In the genomic region with DNA sequence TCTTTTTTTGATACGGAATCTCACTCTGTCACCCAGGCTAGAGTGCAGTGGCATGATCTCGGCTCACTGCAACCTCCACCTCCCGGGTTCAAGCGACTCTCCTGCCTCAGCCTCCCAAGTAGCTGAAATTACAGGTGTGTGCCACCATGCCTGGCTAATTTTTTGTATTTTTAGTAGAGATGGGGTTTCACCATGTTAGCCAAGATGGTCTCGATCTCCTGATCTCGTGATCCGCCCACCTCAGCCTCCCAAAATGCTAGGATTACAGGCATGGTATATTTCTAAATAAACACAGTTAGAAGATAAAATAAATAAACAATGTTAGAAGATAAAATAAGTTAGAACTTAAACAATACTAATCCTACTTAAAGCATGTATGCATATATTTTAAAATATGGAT, we compare ENCODE assay signal across 3 cellular contexts. TPM values are rescaled to one million over a fixed set of nuclear protein-coding genes. Genes with fewer than 3 reads are reported as not detected.
"Had no signal": no experiment of that assay in that cellular context is flagged by ENCODE, and none has a peak within 500 bp of the region (broad histone marks: within the 10 kb centered on the region; RNA-seq: fewer than 3 reads in every experiment).

No MANE protein-coding gene starts in this region.

RNA-seq across cellular contexts. Expression of a gene that starts 0.6 kb away (rescaled TPM):
- total RNA-seq: foreskin keratinocyte, mammary epithelial cell had no signal
- polyA plus RNA-seq: foreskin keratinocyte, mammary epithelial cell, smooth muscle cell had no signal
